1 cellular context compared by ENCODE assay signal in genomic region chr14:93019970-93020369, GRCh38.
TF ChIP-seq lines count a peak whose summit lies in the region.

No MANE protein-coding gene starts in this region.

TF ChIP-seq in HepG2, 621 proteins besides CTCF, POLR2A, EP300 and RAD21 (continued from another document):
- TF ChIP-seq DRAP1 (CRISPR knock-in tag; IDR thresholded peaks at IDR 0.05) (0 out of 2 replicates have a peak, but pooled peaks have one; percentile 50), ZNF281 (CRISPR knock-in tag; IDR thresholded peaks at IDR 0.05; ENCODE audit: borderline replicate concordance) (peak; percentile 95), ZBTB7A (CRISPR knock-in tag; IDR thresholded peaks at IDR 0.05) (0 out of 2 replicates have a peak, but pooled peaks have one; percentile 36), NR0B2 (CRISPR knock-in tag; IDR thresholded peaks at IDR 0.05) (no peak), HNRNPK (IDR thresholded peaks at IDR 0.05; ENCODE audit: low read depth, low read length, poor library complexity, severe bottlenecking) (no peak), SIX4 (CRISPR knock-in tag; IDR thresholded peaks at IDR 0.05) (no peak), ZNF414 (CRISPR knock-in tag; IDR thresholded peaks at IDR 0.05) (no peak), ZFX (CRISPR knock-in tag; IDR thresholded peaks at IDR 0.05; ENCODE audit: low read depth) (peak; percentile 89), TCF7L2 (IDR thresholded peaks at IDR 0.05; ENCODE audit: low read depth, low read length) (no peak), ZNF513 (CRISPR knock-in tag; conservative IDR thresholded peaks at IDR 0.05) (no peak), ZNF605 (CRISPR knock-in tag; IDR thresholded peaks at IDR 0.05) (peak; percentile 76), ZNF484 (CRISPR knock-in tag; IDR thresholded peaks at IDR 0.05; ENCODE audit: borderline replicate concordance, low read depth) (no peak), ZNF331 (CRISPR knock-in tag; IDR thresholded peaks at IDR 0.05) (peak; percentile 21; the same call in 1 of the 2 replicates), ZNF317 (CRISPR knock-in tag; IDR thresholded peaks at IDR 0.05) (peak; percentile 48; the same call in 1 of the 2 replicates), ASH2L (IDR thresholded peaks at IDR 0.05; ENCODE audit: insufficient read length, low read depth, low read length) (peak; percentile 83), XRCC5 (optimal IDR thresholded peaks at IDR 0.05; ENCODE audit: low read length) (peak; percentile 54), ARNTL (CRISPR knock-in tag; IDR thresholded peaks at IDR 0.05) (no peak), NCOA2 (CRISPR knock-in tag; IDR thresholded peaks at IDR 0.05) (peak; percentile 73), THRA (CRISPR knock-in tag; IDR thresholded peaks at IDR 0.05; ENCODE audit: borderline replicate concordance) (peak; percentile 48; the same call in 1 of the 2 replicates), SOX5 (CRISPR knock-in tag; IDR thresholded peaks at IDR 0.05; ENCODE audit: borderline replicate concordance) (peak; percentile 47; the same call in 1 of the 2 replicates), NR2F6 (IDR thresholded peaks at IDR 0.05) (peak; percentile 65; the same call in 1 of the 2 replicates), NR2F6 (CRISPR knock-in tag; IDR thresholded peaks at IDR 0.05) (peak; percentile 62), MED1 (CRISPR knock-in tag; IDR thresholded peaks at IDR 0.05) (peak; percentile 45), ZNF749 (CRISPR knock-in tag; IDR thresholded peaks at IDR 0.05; ENCODE audit: borderline replicate concordance) (peak; percentile 33; the same call in 1 of the 2 replicates), KAT8 (CRISPR knock-in tag; IDR thresholded peaks at IDR 0.05) (peak; percentile 56; the same call in 1 of the 2 replicates), THAP9 (CRISPR knock-in tag; IDR thresholded peaks at IDR 0.05; ENCODE audit: borderline replicate concordance) (peak; percentile 20; the same call in 1 of the 2 replicates), MXI1 (IDR thresholded peaks at IDR 0.05; ENCODE audit: borderline replicate concordance, low read depth, low read length) (no peak), TCF7 (IDR thresholded peaks at IDR 0.05; ENCODE audit: low read depth) (peak; percentile 31; the same call in 1 of the 2 replicates), SAP130 (CRISPR knock-in tag; IDR thresholded peaks at IDR 0.05; ENCODE audit: low read depth) (peak; percentile 69), MAX (IDR thresholded peaks at IDR 0.05) (peak; percentile 55), REL (CRISPR knock-in tag; conservative IDR thresholded peaks at IDR 0.05) (no peak), ZNF652 (CRISPR knock-in tag; IDR thresholded peaks at IDR 0.05; ENCODE audit: borderline replicate concordance, low read depth) (peak; percentile 98), HIC2 (CRISPR knock-in tag; IDR thresholded peaks at IDR 0.05; ENCODE audit: low read depth) (peak; percentile 67; the same call in 1 of the 2 replicates), ZNF121 (CRISPR knock-in tag; IDR thresholded peaks at IDR 0.05) (peak; percentile 10; the same call in 1 of the 2 replicates), HDAC2 (CRISPR knock-in tag; IDR thresholded peaks at IDR 0.05) (peak; percentile 69), RBFOX2 (IDR thresholded peaks at IDR 0.05; ENCODE audit: low read depth, low read length) (peak; percentile 45; the same call in 1 of the 2 replicates), POGZ (CRISPR knock-in tag; IDR thresholded peaks at IDR 0.05) (no peak), TMF1 (CRISPR knock-in tag; IDR thresholded peaks at IDR 0.05; ENCODE audit: low read depth) (no peak), MZF1 (CRISPR knock-in tag; IDR thresholded peaks at IDR 0.05; ENCODE audit: borderline replicate concordance) (no peak), ZGPAT (CRISPR knock-in tag; IDR thresholded peaks at IDR 0.05) (peak; percentile 54; the same call in 1 of the 2 replicates), POLR2AphosphoS5 (IDR thresholded peaks at IDR 0.05; ENCODE audit: low read depth, low read length) (peak; percentile 53; the same call in 1 of the 2 replicates), ZNF776 (CRISPR knock-in tag; IDR thresholded peaks at IDR 0.05) (0 out of 2 replicates have a peak, but pooled peaks have one; percentile 42), PHF8 (CRISPR knock-in tag; IDR thresholded peaks at IDR 0.05) (peak; percentile 29; the same call in 1 of the 2 replicates), ZNF12 (CRISPR knock-in tag; IDR thresholded peaks at IDR 0.05) (no peak), ZNF33A (CRISPR knock-in tag; IDR thresholded peaks at IDR 0.05; ENCODE audit: borderline replicate concordance) (no peak), ESRRA (CRISPR knock-in tag; IDR thresholded peaks at IDR 0.05; ENCODE audit: low read depth) (peak; percentile 36; the same call in 1 of the 2 replicates), MYNN (CRISPR knock-in tag; IDR thresholded peaks at IDR 0.05; ENCODE audit: low read depth) (no peak)
TF ChIP-seq in HepG2: peak in this region for 107.
